9 cellular contexts compared by ENCODE assay signal in genomic region chr15:65044218-65044617, GRCh38. TPM values are rescaled to one million over a fixed set of nuclear protein-coding genes. Genes with fewer than 3 reads are reported as not detected.
A peak's percentile ranks its signal among the peaks of the same experiment; 100 is the strongest.
DNase-seq lines count a peak whose midpoint lies in the region; ATAC-seq and TF ChIP-seq lines count a peak whose summit lies in the region.
"Not testable (repeated sequence)": the region's sequence is repeated elsewhere in the genome, so short reads cannot be mapped to it uniquely, and the experiment has no call there.
"Had no signal": no experiment of that assay in that cellular context is flagged by ENCODE, and none has a peak within 500 bp of the region (broad histone marks: within the 10 kb centered on the region; RNA-seq: fewer than 3 reads in every experiment).

No MANE protein-coding gene starts in this region.

- H3K27me3 ChIP-seq in brain microvascular endothelial cell (replicated peaks) = not testable (repeated sequence)

- not testable (repeated sequence) for H3K27ac ChIP-seq in brain microvascular endothelial cell

- not testable (repeated sequence) for TF ChIP-seq CTCF in brain microvascular endothelial cell (IDR thresholded peaks at IDR 0.05; ENCODE audit: low read depth, low read length, missing control alignments)

- intact Hi-C loops in left ventricle myocardium superior (cut with micrococcal nuclease) = not testable (repeated sequence)

- peak; percentile 59 for DNase-seq in CD1c-positive myeloid dendritic cell (ENCODE audit: extremely low spot score)
- peak; percentile 92 for DNase-seq in RKO (ENCODE audit: low spot score)
- DNase-seq in brain microvascular endothelial cell = peak; percentile 65
- DNase-seq in left ventricle myocardium superior = not testable (repeated sequence)
- peak; percentile 95 for DNase-seq in renal cortical epithelial cell (ENCODE audit: low read depth)

- H3K4me3 ChIP-seq in brain microvascular endothelial cell (ENCODE audit: low read depth, low read length) = not testable (repeated sequence)

- H3K36me3 ChIP-seq in brain microvascular endothelial cell (replicated peaks) = not testable (repeated sequence)

- ATAC-seq in HG02678 (IDR thresholded peaks at IDR 0.05; ENCODE audit: unreplicated experiment) = peak; percentile 62
- peak; percentile 41 for ATAC-seq in left ventricle myocardium superior

- in situ Hi-C loops in brain microvascular endothelial cell (cut with HindIII; ENCODE audit: low pct_ligation_motif_present, low sequenced_read_pairs) = not testable (repeated sequence)

RNA-seq across cellular contexts. Expression of gene SLC51B, which starts 1.0 kb away (rescaled TPM):
- total RNA-seq in left ventricle myocardium superior (not detected), renal cortical epithelial cell (0.15 TPM in 1 of 2 replicates, not detected in the other)
- total RNA-seq: activated B cell treated with CpG ODN at 0.5 μM for 24 hours, osteocyte, uterus had no signal

RNA-seq across cellular contexts. Expression of gene MTFMT, which starts 14.8 kb away (rescaled TPM):
- total RNA-seq in left ventricle myocardium superior (20.4 TPM), renal cortical epithelial cell (22.6 and 33.7 TPM in 2 replicates)

RNA-seq across cellular contexts. Expression of gene RASL12, which starts 23.6 kb away (rescaled TPM):
- 18.9 TPM for total RNA-seq in left ventricle myocardium superior
- not detected in 2 replicates for total RNA-seq in renal cortical epithelial cell
- total RNA-seq: activated B cell treated with CpG ODN at 0.5 μM for 24 hours had no signal

RNA-seq across cellular contexts. Expression of gene KBTBD13, which starts 32.3 kb away (rescaled TPM):
- 10.6 TPM for total RNA-seq in left ventricle myocardium superior
- total RNA-seq in renal cortical epithelial cell = not detected in 2 replicates
- total RNA-seq: activated B cell treated with CpG ODN at 0.5 μM for 24 hours, osteocyte had no signal

RNA-seq across cellular contexts. Expression of gene SPG21, which starts 54.5 kb away (rescaled TPM):
- 47.8 TPM for total RNA-seq in left ventricle myocardium superior
- 59.7 and 95.5 TPM in 2 replicates for total RNA-seq in renal cortical epithelial cell

Comparison
In these comparisons a context has a peak if more than half of its experiments do, and no peak if none do; other contexts are left out.
1. RNA of gene RASL12, which starts 23.6 kb away (total RNA-seq): 18.9 TPM in left ventricle myocardium superior (single experiment); not detected in renal cortical epithelial cell; every median in the first group is over 10 times any median in the second.